In the genomic region with DNA sequence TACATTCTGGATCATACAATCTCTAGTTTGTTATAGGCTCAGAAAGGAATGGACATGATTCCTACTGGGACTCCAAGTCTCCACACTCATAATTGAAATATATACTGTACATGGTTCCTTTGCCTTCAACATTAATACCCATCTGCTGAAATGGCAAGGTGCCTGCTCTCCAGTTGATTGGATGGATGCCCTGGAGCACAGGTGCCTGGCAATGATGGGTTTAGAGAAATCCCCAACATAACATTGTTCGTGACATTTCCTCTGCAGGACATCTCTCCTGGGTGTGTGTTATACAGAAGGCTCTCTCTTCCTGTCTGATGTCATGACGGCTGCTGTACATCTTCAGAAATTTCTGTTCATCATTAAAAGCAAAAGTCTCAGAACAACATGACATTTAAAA, we compare ENCODE assay signal across 18 cellular contexts.
DNase-seq lines count a peak whose midpoint lies in the region; TF ChIP-seq lines count a peak whose summit lies in the region.
"Had no signal": no experiment of that assay in that cellular context is flagged by ENCODE, and none has a peak within 500 bp of the region (broad histone marks: within the 10 kb centered on the region; RNA-seq: fewer than 3 reads in every experiment).

No MANE protein-coding gene starts in this region.

- no peaks in the 10 kb centered on the region for H3K27me3 ChIP-seq in WERI-Rb-1 (ENCODE audit: insufficient read depth, low read depth, severe bottlenecking)
- H3K27me3 ChIP-seq: BLaER1 had no signal

- H3K4me3 ChIP-seq in WERI-Rb-1 (ENCODE audit: low read depth, low read length) = no peak overlapping the region
- H3K4me3 ChIP-seq: BLaER1 had no signal

- H3K27ac ChIP-seq in WERI-Rb-1 = no peak overlapping the region
- H3K27ac ChIP-seq: BLaER1 had no signal

- H3K9me3 ChIP-seq in WERI-Rb-1 (ENCODE audit: severe bottlenecking) = no peaks in the 10 kb centered on the region
- H3K9me3 ChIP-seq: BLaER1, Caco-2 had no signal

- peak; percentile 10 to 36 for DNase-seq in NCI-H2081 (lab: John Stamatoyannopoulos, UW)
- DNase-seq in NCI-H2081 treated with DMSO at 0.1 percent for 48 hours (lab: John Stamatoyannopoulos, UW) = no peak
- peak; percentile 40 for DNase-seq in NCI-H2171 (lab: John Stamatoyannopoulos, UW)
- peak; percentile 92 for DNase-seq in cerebellar cortex (ENCODE audit: low spot score)
- peak; percentile 1 for DNase-seq in pons (ENCODE audit: low spot score)
- DNase-seq in T1000 (lab: John Stamatoyannopoulos, UW) = no peak
- DNase-seq in NCI-H1436 (lab: John Stamatoyannopoulos, UW) = no peak
- no peak for DNase-seq in WERI-Rb-1
- DNase-seq: 8988T; AML-193; Caco-2; CD8-positive, alpha-beta memory T cell; DMS79 treated with DMSO at 0.1 percent for 48 hours; EL; GDM1; GOT3; H9 had no signal

- H3K36me3 ChIP-seq in WERI-Rb-1 = no peaks in the 10 kb centered on the region
- H3K36me3 ChIP-seq: BLaER1 had no signal

- no peak for TF ChIP-seq CTCF in WERI-Rb-1 (IDR thresholded peaks at IDR 0.05; ENCODE audit: low read depth, low read length)

Comparison
In these comparisons a context has a peak if more than half of its experiments do, and no peak if none do; other contexts are left out.
1. DNase-seq: peak in NCI-H2081 (2 of 2), NCI-H2171 (single experiment), cerebellar cortex (single experiment) and pons (single experiment); none in NCI-H2081 treated with DMSO at 0.1 percent for 48 hours (single experiment), T1000 (single experiment), NCI-H1436 (single experiment) and WERI-Rb-1 (single experiment).